ENCODE assay signal across 1 cellular context in genomic region chr11:16881074-16881709, GRCh38.
TF ChIP-seq lines count a peak whose summit lies in the region.

No MANE protein-coding gene starts in this region.

TF ChIP-seq in SK-N-SH, 30 proteins besides CTCF, POLR2A, EP300 and RAD21 (continued from another document):
- no peak for TF ChIP-seq ZBTB33 (IDR thresholded peaks at IDR 0.05; ENCODE audit: borderline replicate concordance, low read depth)
- TF ChIP-seq, protein P1, sequence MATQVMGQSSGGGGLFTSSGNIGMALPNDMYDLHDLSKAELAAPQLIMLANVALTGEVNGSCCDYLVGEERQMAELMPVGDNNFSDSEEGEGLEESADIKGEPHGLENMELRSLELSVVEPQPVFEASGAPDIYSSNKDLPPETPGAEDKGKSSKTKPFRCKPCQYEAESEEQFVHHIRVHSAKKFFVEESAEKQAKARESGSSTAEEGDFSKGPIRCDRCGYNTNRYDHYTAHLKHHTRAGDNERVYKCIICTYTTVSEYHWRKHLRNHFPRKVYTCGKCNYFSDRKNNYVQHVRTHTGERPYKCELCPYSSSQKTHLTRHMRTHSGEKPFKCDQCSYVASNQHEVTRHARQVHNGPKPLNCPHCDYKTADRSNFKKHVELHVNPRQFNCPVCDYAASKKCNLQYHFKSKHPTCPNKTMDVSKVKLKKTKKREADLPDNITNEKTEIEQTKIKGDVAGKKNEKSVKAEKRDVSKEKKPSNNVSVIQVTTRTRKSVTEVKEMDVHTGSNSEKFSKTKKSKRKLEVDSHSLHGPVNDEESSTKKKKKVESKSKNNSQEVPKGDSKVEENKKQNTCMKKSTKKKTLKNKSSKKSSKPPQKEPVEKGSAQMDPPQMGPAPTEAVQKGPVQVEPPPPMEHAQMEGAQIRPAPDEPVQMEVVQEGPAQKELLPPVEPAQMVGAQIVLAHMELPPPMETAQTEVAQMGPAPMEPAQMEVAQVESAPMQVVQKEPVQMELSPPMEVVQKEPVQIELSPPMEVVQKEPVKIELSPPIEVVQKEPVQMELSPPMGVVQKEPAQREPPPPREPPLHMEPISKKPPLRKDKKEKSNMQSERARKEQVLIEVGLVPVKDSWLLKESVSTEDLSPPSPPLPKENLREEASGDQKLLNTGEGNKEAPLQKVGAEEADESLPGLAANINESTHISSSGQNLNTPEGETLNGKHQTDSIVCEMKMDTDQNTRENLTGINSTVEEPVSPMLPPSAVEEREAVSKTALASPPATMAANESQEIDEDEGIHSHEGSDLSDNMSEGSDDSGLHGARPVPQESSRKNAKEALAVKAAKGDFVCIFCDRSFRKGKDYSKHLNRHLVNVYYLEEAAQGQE (IDR thresholded peaks at IDR 0.05; ENCODE audit: low read depth, low read length) = no peak
- no peak for TF ChIP-seq RXRA (IDR thresholded peaks at IDR 0.05; ENCODE audit: borderline replicate concordance, low read depth)
